Comparison of ENCODE assay signal across 1 cellular context in genomic region chr2:121075006-121075545, GRCh38.
TF ChIP-seq lines count a peak whose summit lies in the region.

No MANE protein-coding gene starts in this region.

TF ChIP-seq in K562, 482 proteins besides CTCF, POLR2A, EP300 and RAD21 (continued from another document and continues in another):
- TF ChIP-seq ZNF407 (IDR thresholded peaks at IDR 0.05; ENCODE audit: low read depth) (no peak), PHTF2 (CRISPR knock-in tag; IDR thresholded peaks at IDR 0.05) (no peak), E4F1 (CRISPR knock-in tag; IDR thresholded peaks at IDR 0.05; ENCODE audit: borderline replicate concordance) (no peak; the same call in 1 of the 2 replicates), DDX20 (tag; IDR thresholded peaks at IDR 0.05; ENCODE audit: low read depth) (no peak), ETV6 (IDR thresholded peaks at IDR 0.05; ENCODE audit: borderline replicate concordance in 1 of 2, low read depth in 2 of 2, low read length in 1 of 2) (peak in 1 of 2 experiments; percentile 73; a peak in 2 of 4 replicates), ETV6 (CRISPR knock-in tag; IDR thresholded peaks at IDR 0.05; ENCODE audit: borderline replicate concordance) (no peak), NKRF (IDR thresholded peaks at IDR 0.05; ENCODE audit: borderline replicate concordance) (no peak), ZNF282 (CRISPR knock-in tag; IDR thresholded peaks at IDR 0.05) (no peak), ARID4B (CRISPR knock-in tag; IDR thresholded peaks at IDR 0.05) (no peak), PBX2 (CRISPR knock-in tag; IDR thresholded peaks at IDR 0.05; ENCODE audit: low read depth) (no peak), PBX2 (tag; conservative IDR thresholded peaks at IDR 0.05; ENCODE audit: low read depth) (peak; percentile 93), CTCFL (IDR thresholded peaks at IDR 0.05; ENCODE audit: borderline replicate concordance, insufficient read depth, low read depth, low read length, poor library complexity, severe bottlenecking) (no peak), ZNF77 (CRISPR knock-in tag; IDR thresholded peaks at IDR 0.05) (peak; percentile 97), CEBPG (CRISPR knock-in tag; IDR thresholded peaks at IDR 0.05) (no peak), CEBPG (tag; conservative IDR thresholded peaks at IDR 0.05 in 1 of 2, IDR thresholded peaks at IDR 0.05 in 1 of 2) (no peak), ZNF24 (IDR thresholded peaks at IDR 0.05) (no peak)
- TF ChIP-seq, protein P1, sequence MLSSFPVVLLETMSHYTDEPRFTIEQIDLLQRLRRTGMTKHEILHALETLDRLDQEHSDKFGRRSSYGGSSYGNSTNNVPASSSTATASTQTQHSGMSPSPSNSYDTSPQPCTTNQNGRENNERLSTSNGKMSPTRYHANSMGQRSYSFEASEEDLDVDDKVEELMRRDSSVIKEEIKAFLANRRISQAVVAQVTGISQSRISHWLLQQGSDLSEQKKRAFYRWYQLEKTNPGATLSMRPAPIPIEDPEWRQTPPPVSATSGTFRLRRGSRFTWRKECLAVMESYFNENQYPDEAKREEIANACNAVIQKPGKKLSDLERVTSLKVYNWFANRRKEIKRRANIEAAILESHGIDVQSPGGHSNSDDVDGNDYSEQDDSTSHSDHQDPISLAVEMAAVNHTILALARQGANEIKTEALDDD (IDR thresholded peaks at IDR 0.05): no peak; the same call in 1 of the 2 replicates
- TF ChIP-seq, protein P2, sequence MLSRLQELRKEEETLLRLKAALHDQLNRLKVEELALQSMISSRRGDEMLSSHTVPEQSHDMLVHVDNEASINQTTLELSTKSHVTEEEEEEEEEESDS (CRISPR knock-in tag; IDR thresholded peaks at IDR 0.05): peak; percentile 92
- TF ChIP-seq, protein P3, sequence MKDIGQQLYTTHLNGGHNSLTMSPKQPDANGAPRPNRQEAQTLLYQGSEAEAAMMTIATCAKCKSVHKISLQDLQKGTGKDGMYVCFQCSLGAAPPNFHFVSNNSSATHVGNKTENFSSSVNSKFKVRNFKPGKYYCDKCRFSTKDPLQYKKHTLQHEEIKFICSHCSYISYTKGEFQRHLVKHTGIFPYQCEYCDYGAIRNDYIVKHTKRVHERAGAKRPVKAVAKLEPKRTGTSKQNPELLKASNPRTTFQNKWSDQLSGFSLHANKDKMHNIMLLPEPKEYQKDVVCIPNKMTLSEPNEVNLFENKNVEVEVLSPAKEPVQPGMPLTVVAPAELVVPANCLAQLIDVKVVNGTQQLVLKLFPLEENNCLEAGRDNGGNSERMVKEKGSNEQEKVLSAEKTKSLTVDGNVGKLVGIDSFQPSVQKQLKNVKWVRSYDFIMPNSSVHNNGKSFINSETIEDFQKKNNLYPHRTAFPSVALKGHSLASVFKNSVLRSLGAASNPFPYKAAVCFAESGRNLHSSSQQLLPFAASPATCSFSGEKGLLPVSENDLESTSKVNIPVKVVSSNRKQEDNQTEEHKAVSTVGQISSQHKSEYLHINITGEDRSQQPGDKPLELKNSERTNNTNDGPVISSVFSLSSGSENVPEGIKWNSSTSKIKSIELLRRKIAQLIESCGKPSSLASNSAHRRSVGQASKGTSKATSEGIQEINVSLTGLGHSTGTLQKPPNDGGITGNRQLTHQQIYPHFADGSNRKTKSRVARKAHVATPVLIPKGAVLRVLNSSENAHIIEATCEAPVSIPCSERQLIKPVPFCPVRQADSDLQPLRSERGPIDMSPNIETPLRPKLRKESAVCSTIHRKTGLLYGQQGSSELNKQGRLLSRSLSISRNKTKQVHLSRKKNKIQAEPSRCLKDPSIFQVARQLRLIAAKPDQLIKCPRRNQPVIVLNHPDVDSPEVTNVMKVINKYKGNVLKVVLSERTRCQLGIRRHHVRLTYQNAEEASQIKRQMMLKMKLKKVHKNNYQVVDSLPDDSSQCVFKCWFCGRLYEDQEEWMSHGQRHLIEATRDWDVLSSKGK (CRISPR knock-in tag; IDR thresholded peaks at IDR 0.05): peak; percentile 82; the same call in 1 of the 2 replicates
